Comparison of ENCODE assay signal across 19 cellular contexts in genomic region chr1:167503626-167504458, GRCh38. TPM values are rescaled to one million over a fixed set of nuclear protein-coding genes. Genes with fewer than 3 reads are reported as not detected.
DNase-seq lines count a peak whose midpoint lies in the region; ATAC-seq and TF ChIP-seq lines count a peak whose summit lies in the region.
"Had no signal": no experiment of that assay in that cellular context is flagged by ENCODE, and none has a peak within 500 bp of the region (broad histone marks: within the 10 kb centered on the region; RNA-seq: fewer than 3 reads in every experiment).

No MANE protein-coding gene starts in this region.

- TF ChIP-seq CTCF in HEK293 (tag by site-specific recombination; IDR thresholded peaks at IDR 0.05), result no peak

- H3K4me3 ChIP-seq in HEK293 (ENCODE audit: low read depth, low read length), result no peak overlapping the region
- H3K4me3 ChIP-seq: esophagus muscularis mucosa, heart left ventricle, SK-N-MC, vagina had no signal

- H3K4me1 Mint-ChIP-seq in activated CD4-positive, alpha-beta T cell treated with anti-CD3 and anti-CD28 coated beads, Interleukin-2, amount 10 ng/mL, durations not matched to agents 24 days and 14 days, result peaks cover 74% of the 10 kb centered on the region
- peaks cover 91% of the 10 kb centered on the region for H3K4me1 Mint-ChIP-seq in activated CD4-positive, alpha-beta T cell treated with anti-CD3 and anti-CD28 coated beads, Interleukin-2, amount 10 ng/mL, durations not matched to agents 7 days and 5 days
- H3K4me1 Mint-ChIP-seq in activated naive CD8-positive, alpha-beta T cell treated with anti-CD3 and anti-CD28 coated beads for 36 hours, result peaks cover 85% of the 10 kb centered on the region
- peaks cover 91 to 97% of the 10 kb centered on the region in 2 donors for H3K4me1 Mint-ChIP-seq in natural killer cell treated with Interleukin-12 subunit alpha and Interleukin-12 subunit beta and Interleukin-15 and Interleukin-18, amount 100 ng/mL, for 72 hours (ENCODE audit: low read depth in 2 of 2)

- H3K27me3 Mint-ChIP-seq in activated CD4-positive, alpha-beta T cell treated with anti-CD3 and anti-CD28 coated beads, Interleukin-2, amount 10 ng/mL, durations not matched to agents 24 days and 14 days, result no peaks in the 10 kb centered on the region
- H3K27me3 Mint-ChIP-seq in activated CD4-positive, alpha-beta T cell treated with anti-CD3 and anti-CD28 coated beads, Interleukin-2, amount 10 ng/mL, durations not matched to agents 7 days and 5 days, result no peaks in the 10 kb centered on the region
- H3K27me3 Mint-ChIP-seq in activated naive CD8-positive, alpha-beta T cell treated with anti-CD3 and anti-CD28 coated beads for 36 hours, result no peaks in the 10 kb centered on the region
- H3K27me3 Mint-ChIP-seq in natural killer cell treated with Interleukin-12 subunit alpha and Interleukin-12 subunit beta and Interleukin-15 and Interleukin-18, amount 100 ng/mL, for 72 hours, result no peaks in the 10 kb centered on the region

- H3K9me3 Mint-ChIP-seq in activated CD4-positive, alpha-beta T cell treated with anti-CD3 and anti-CD28 coated beads, Interleukin-2, amount 10 ng/mL, durations not matched to agents 24 days and 14 days, result no peaks in the 10 kb centered on the region
- no peaks in the 10 kb centered on the region for H3K9me3 Mint-ChIP-seq in activated CD4-positive, alpha-beta T cell treated with anti-CD3 and anti-CD28 coated beads, Interleukin-2, amount 10 ng/mL, durations not matched to agents 7 days and 5 days
- peaks cover 1% of the 10 kb centered on the region for H3K9me3 Mint-ChIP-seq in activated naive CD8-positive, alpha-beta T cell treated with anti-CD3 and anti-CD28 coated beads for 36 hours
- no peaks in the 10 kb centered on the region for H3K9me3 Mint-ChIP-seq in natural killer cell treated with Interleukin-12 subunit alpha and Interleukin-12 subunit beta and Interleukin-15 and Interleukin-18, amount 100 ng/mL, for 72 hours
- H3K9me3 Mint-ChIP-seq: CD14-positive monocyte, neural crest cell had no signal

- H3K27ac ChIP-seq in HEK293 (ENCODE audit: extremely low read depth, low read depth, low read length), result no peak overlapping the region
- H3K27ac ChIP-seq: esophagus muscularis mucosa, heart left ventricle, KMS-11, SK-N-MC, vagina had no signal

- no peaks in the 10 kb centered on the region for H3K9me3 ChIP-seq in HEK293 (ENCODE audit: control insufficient read depth, insufficient read depth, low read depth, low read length)
- H3K9me3 ChIP-seq: esophagus muscularis mucosa, heart left ventricle, vagina had no signal

- peak overlapping the region; percentile 7 for H3K27ac Mint-ChIP-seq in activated CD4-positive, alpha-beta T cell treated with anti-CD3 and anti-CD28 coated beads, Interleukin-2, amount 10 ng/mL, durations not matched to agents 24 days and 14 days
- H3K27ac Mint-ChIP-seq in activated CD4-positive, alpha-beta T cell treated with anti-CD3 and anti-CD28 coated beads, Interleukin-2, amount 10 ng/mL, durations not matched to agents 7 days and 5 days, result no peak overlapping the region
- H3K27ac Mint-ChIP-seq in activated naive CD8-positive, alpha-beta T cell treated with anti-CD3 and anti-CD28 coated beads for 36 hours, result peak overlapping the region; percentile 40
- peak overlapping the region; percentile 96 to 98 for H3K27ac Mint-ChIP-seq in natural killer cell treated with Interleukin-12 subunit alpha and Interleukin-12 subunit beta and Interleukin-15 and Interleukin-18, amount 100 ng/mL, for 72 hours
- H3K27ac Mint-ChIP-seq: CD14-positive monocyte had no signal

- no peak for ATAC-seq in natural killer cell treated with Interleukin-12 subunit alpha and Interleukin-12 subunit beta and Interleukin-15 and Interleukin-18, amount 100 ng/mL, for 72 hours
- ATAC-seq: heart left ventricle, Panc1 had no signal

- H3K36me3 ChIP-seq in HEK293 (ENCODE audit: control insufficient read depth in 2 of 2, insufficient read depth in 1 of 2, low read length in 2 of 2), result no peaks in the 10 kb centered on the region
- H3K36me3 ChIP-seq: esophagus muscularis mucosa, heart left ventricle, vagina had no signal

- H3K36me3 Mint-ChIP-seq in activated CD4-positive, alpha-beta T cell treated with anti-CD3 and anti-CD28 coated beads, Interleukin-2, amount 10 ng/mL, durations not matched to agents 24 days and 14 days (ENCODE audit: low read depth), result peaks cover 65% of the 10 kb centered on the region
- H3K36me3 Mint-ChIP-seq in activated CD4-positive, alpha-beta T cell treated with anti-CD3 and anti-CD28 coated beads, Interleukin-2, amount 10 ng/mL, durations not matched to agents 7 days and 5 days (ENCODE audit: low read depth), result peaks cover 87% of the 10 kb centered on the region
- peaks cover 66% of the 10 kb centered on the region for H3K36me3 Mint-ChIP-seq in activated naive CD8-positive, alpha-beta T cell treated with anti-CD3 and anti-CD28 coated beads for 36 hours
- H3K36me3 Mint-ChIP-seq in natural killer cell treated with Interleukin-12 subunit alpha and Interleukin-12 subunit beta and Interleukin-15 and Interleukin-18, amount 100 ng/mL, for 72 hours, result peaks cover 39% of the 10 kb centered on the region
- H3K36me3 Mint-ChIP-seq: CD14-positive monocyte had no signal

- peak overlapping the region; percentile 4 for H3K4me3 Mint-ChIP-seq in activated CD4-positive, alpha-beta T cell treated with anti-CD3 and anti-CD28 coated beads, Interleukin-2, amount 10 ng/mL, durations not matched to agents 24 days and 14 days
- H3K4me3 Mint-ChIP-seq in activated CD4-positive, alpha-beta T cell treated with anti-CD3 and anti-CD28 coated beads, Interleukin-2, amount 10 ng/mL, durations not matched to agents 7 days and 5 days, result no peak overlapping the region
- no peak overlapping the region for H3K4me3 Mint-ChIP-seq in activated naive CD8-positive, alpha-beta T cell treated with anti-CD3 and anti-CD28 coated beads for 36 hours
- peak overlapping the region; percentile 72 for H3K4me3 Mint-ChIP-seq in natural killer cell treated with Interleukin-12 subunit alpha and Interleukin-12 subunit beta and Interleukin-15 and Interleukin-18, amount 100 ng/mL, for 72 hours
- H3K4me3 Mint-ChIP-seq: CD14-positive monocyte, neural crest cell had no signal

- POLR2A ChIA-PET in activated CD4-positive, alpha-beta T cell treated with anti-CD3 and anti-CD28 coated beads, Interleukin-2, amount 10 ng/mL, durations not matched to agents 7 days and 5 days (lab: Charles Lee), result interaction anchor here (0.6 kb wide), 1 partner anchor 12 kb away, joined by 4 read pairs; no protein-coding TSS in a partner anchor
- POLR2A ChIA-PET in HEK293 (lab: Yijun Ruan, JAX), result no interaction called here

- no peak for DNase-seq in activated CD4-positive, alpha-beta T cell treated with anti-CD3 and anti-CD28 coated beads, Interleukin-2, amount 10 ng/mL, durations not matched to agents 24 days and 14 days
- DNase-seq in activated CD4-positive, alpha-beta T cell treated with anti-CD3 and anti-CD28 coated beads, Interleukin-2, amount 10 ng/mL, durations not matched to agents 7 days and 5 days, result no peak
- no peak for DNase-seq in activated naive CD8-positive, alpha-beta T cell treated with anti-CD3 and anti-CD28 coated beads for 36 hours
- no peak for DNase-seq in natural killer cell treated with Interleukin-12 subunit alpha and Interleukin-12 subunit beta and Interleukin-15 and Interleukin-18, amount 100 ng/mL, for 72 hours (ENCODE audit: low spot score)
- DNase-seq in activated effector memory CD4-positive, alpha-beta T cell treated with Interleukin-2 at 50 U/mL for 16 hours, result no peak
- DNase-seq in NCI-H2171 (lab: John Stamatoyannopoulos, UW) (no peak), middle frontal gyrus (ENCODE audit: extremely low spot score, low spot score) (no peak)
- DNase-seq: heart left ventricle, NCI-H1092 had no signal

- CTCF ChIA-PET in activated CD4-positive, alpha-beta T cell treated with anti-CD3 and anti-CD28 coated beads, Interleukin-2, amount 10 ng/mL, durations not matched to agents 7 days and 5 days (lab: Charles Lee), result no interaction called here
- CTCF ChIA-PET in HEK293 (lab: Yijun Ruan, JAX), result interaction anchor here (0.6 kb wide), 1 partner anchor 54 kb away, joined by 3 read pairs; no protein-coding TSS in a partner anchor

- intact Hi-C loops in activated CD4-positive, alpha-beta T cell treated with anti-CD3 and anti-CD28 coated beads, Interleukin-2, amount 10 ng/mL, durations not matched to agents 24 days and 14 days (cut with micrococcal nuclease), result no loop called here

- no peaks in the 10 kb centered on the region for H3K4me1 ChIP-seq in HEK293 (ENCODE audit: control insufficient read depth, insufficient read depth, low read length)
- H3K4me1 ChIP-seq: esophagus muscularis mucosa, heart left ventricle, vagina had no signal

TF ChIP-seq in HEK293, 187 proteins besides CTCF, POLR2A, EP300 and RAD21 (continues in another document):
- TF ChIP-seq ZNF112 (tag by site-specific recombination; IDR thresholded peaks at IDR 0.05) (no peak), ZNF366 (tag by site-specific recombination; conservative IDR thresholded peaks at IDR 0.05) (no peak)

RNA-seq across cellular contexts. Expression of gene CD247, which starts 14.5 kb away (rescaled TPM):
- 183 and 186 TPM in 2 replicates for total RNA-seq in activated CD4-positive, alpha-beta T cell treated with anti-CD3 and anti-CD28 coated beads, Interleukin-2, amount 10 ng/mL, durations not matched to agents 24 days and 14 days
- total RNA-seq in activated CD4-positive, alpha-beta T cell treated with anti-CD3 and anti-CD28 coated beads, Interleukin-2, amount 10 ng/mL, durations not matched to agents 7 days and 5 days, result 100 to 1,000 TPM; 251 to 261 TPM
- total RNA-seq in activated naive CD8-positive, alpha-beta T cell treated with anti-CD3 and anti-CD28 coated beads for 36 hours, result 100 to 1,000 TPM; 166 TPM
- total RNA-seq in natural killer cell treated with Interleukin-12 subunit alpha and Interleukin-12 subunit beta and Interleukin-15 and Interleukin-18, amount 100 ng/mL, for 72 hours, result 100 to 1,000 TPM; 169 to 384 TPM
- total RNA-seq: lung microvascular endothelial cell, renal cortical epithelial cell had no signal

RNA-seq across cellular contexts. Expression of gene CREG1, which starts 49.7 kb away (rescaled TPM):
- 12.3 and 13.6 TPM in 2 replicates for total RNA-seq in activated CD4-positive, alpha-beta T cell treated with anti-CD3 and anti-CD28 coated beads, Interleukin-2, amount 10 ng/mL, durations not matched to agents 24 days and 14 days
- 1 to 10 TPM; 8.0 to 8.2 TPM for total RNA-seq in activated CD4-positive, alpha-beta T cell treated with anti-CD3 and anti-CD28 coated beads, Interleukin-2, amount 10 ng/mL, durations not matched to agents 7 days and 5 days
- 10 to 100 TPM; 11.2 to 11.3 TPM for total RNA-seq in activated naive CD8-positive, alpha-beta T cell treated with anti-CD3 and anti-CD28 coated beads for 36 hours
- 10 to 100 TPM; 15.8 to 16.2 TPM for total RNA-seq in natural killer cell treated with Interleukin-12 subunit alpha and Interleukin-12 subunit beta and Interleukin-15 and Interleukin-18, amount 100 ng/mL, for 72 hours

Comparison
In these comparisons a context has a peak if more than half of its experiments do, and no peak if none do; other contexts are left out.
1. H3K4me3 Mint-ChIP-seq: peak in activated CD4-positive, alpha-beta T cell treated with anti-CD3 and anti-CD28 coated beads, Interleukin-2, amount 10 ng/mL, durations not matched to agents 24 days and 14 days (single experiment) and natural killer cell treated with Interleukin-12 subunit alpha and Interleukin-12 subunit beta and Interleukin-15 and Interleukin-18, amount 100 ng/mL, for 72 hours (single experiment); none in activated CD4-positive, alpha-beta T cell treated with anti-CD3 and anti-CD28 coated beads, Interleukin-2, amount 10 ng/mL, durations not matched to agents 7 days and 5 days (single experiment) and activated naive CD8-positive, alpha-beta T cell treated with anti-CD3 and anti-CD28 coated beads for 36 hours (single experiment).